ENCODE assay signal across 21 cellular contexts in genomic region chr1:113605099-113605498, GRCh38.
"Had no signal": no experiment of that assay in that cellular context is flagged by ENCODE, and none has a peak within 500 bp of the region (broad histone marks: within the 10 kb centered on the region; RNA-seq: fewer than 3 reads in every experiment).

No MANE protein-coding gene starts in this region.

- H3K27ac Mint-ChIP-seq: activated B cell treated with CpG ODN at 0.5 μM for 24 hours; activated CD8-positive, alpha-beta memory T cell treated with anti-CD3 and anti-CD28 coated beads, Interleukin-2, amount 10 ng/mL, durations not matched to agents 7 days and 5 days; activated CD8-positive, alpha-beta T cell treated with anti-CD3 and anti-CD28 coated beads, Interleukin-2, amount 10 ng/mL, durations not matched to agents 7 days and 5 days; activated naive CD4-positive, alpha-beta T cell treated with anti-CD3 and anti-CD28 coated beads, Interleukin-2, amount 50 U/mL, for 24 hours; activated naive CD8-positive, alpha-beta T cell treated with anti-CD3 and anti-CD28 coated beads, Interleukin-2, amount 50 U/mL, for 24 hours; activated T-helper 2 cell treated with anti-CD3 and anti-CD28 coated beads, Interferon-gamma antibody, Interleukin-2, Interleukin-4, amounts not matched to agents 10 μg/mL and 5 μg/mL and 100 μg/mL, durations not matched to agents 14 hours and 24 hours and 36 hours; natural killer cell treated with Interleukin-12 subunit alpha and Interleukin-12 subunit beta and Interleukin-15 and Interleukin-18, amount 100 ng/mL, for 72 hours; stimulated activated naive B cell treated with anti-CD40 and anti-IgM and Interleukin-4, amounts not matched to agents 10 μg/mL and 1 μg/mL and 100 μg/mL, for 72 hours had no signal

- H3K4me3 Mint-ChIP-seq: activated B cell treated with CpG ODN at 0.5 μM for 24 hours; activated CD8-positive, alpha-beta memory T cell treated with anti-CD3 and anti-CD28 coated beads, Interleukin-2, amount 10 ng/mL, durations not matched to agents 7 days and 5 days; activated CD8-positive, alpha-beta T cell treated with anti-CD3 and anti-CD28 coated beads, Interleukin-2, amount 10 ng/mL, durations not matched to agents 7 days and 5 days; activated naive CD4-positive, alpha-beta T cell treated with anti-CD3 and anti-CD28 coated beads, Interleukin-2, amount 50 U/mL, for 24 hours; activated naive CD8-positive, alpha-beta T cell treated with anti-CD3 and anti-CD28 coated beads, Interleukin-2, amount 50 U/mL, for 24 hours; natural killer cell treated with Interleukin-12 subunit alpha and Interleukin-12 subunit beta and Interleukin-15 and Interleukin-18, amount 100 ng/mL, for 72 hours; stimulated activated naive B cell treated with anti-CD40 and anti-IgM and Interleukin-4, amounts not matched to agents 10 μg/mL and 1 μg/mL and 100 μg/mL, for 72 hours had no signal

- H3K4me3 ChIP-seq: left ventricle myocardium inferior, lung, mucosa of descending colon, right atrium auricular region, stomach, thyroid gland, upper lobe of right lung had no signal

- H3K27me3 Mint-ChIP-seq: activated B cell treated with CpG ODN at 0.5 μM for 24 hours; activated CD8-positive, alpha-beta memory T cell treated with anti-CD3 and anti-CD28 coated beads, Interleukin-2, amount 10 ng/mL, durations not matched to agents 7 days and 5 days; activated naive CD4-positive, alpha-beta T cell treated with anti-CD3 and anti-CD28 coated beads, Interleukin-2, amount 50 U/mL, for 24 hours; activated naive CD8-positive, alpha-beta T cell treated with anti-CD3 and anti-CD28 coated beads, Interleukin-2, amount 50 U/mL, for 24 hours; stimulated activated naive B cell treated with anti-CD40 and anti-IgM and Interleukin-4, amounts not matched to agents 10 μg/mL and 1 μg/mL and 100 μg/mL, for 72 hours had no signal

- H3K36me3 Mint-ChIP-seq: stimulated activated naive B cell treated with anti-CD40 and anti-IgM and Interleukin-4, amounts not matched to agents 10 μg/mL and 1 μg/mL and 100 μg/mL, for 72 hours had no signal

- ATAC-seq: activated CD8-positive, alpha-beta memory T cell treated with anti-CD3 and anti-CD28 coated beads, Interleukin-2, amount 10 ng/mL, durations not matched to agents 7 days and 5 days; activated CD8-positive, alpha-beta T cell treated with anti-CD3 and anti-CD28 coated beads, Interleukin-2, amount 10 ng/mL, durations not matched to agents 7 days and 5 days; activated naive CD8-positive, alpha-beta T cell treated with anti-CD3 and anti-CD28 coated beads, Interleukin-2, amount 50 U/mL, for 24 hours; mucosa of descending colon; natural killer cell treated with Interleukin-12 subunit alpha and Interleukin-12 subunit beta and Interleukin-15 and Interleukin-18, amount 100 ng/mL, for 72 hours; stimulated activated naive B cell treated with anti-CD40 and anti-IgM and Interleukin-4, amounts not matched to agents 10 μg/mL and 1 μg/mL and 100 μg/mL, for 72 hours; upper lobe of right lung had no signal

- DNase-seq: activated B cell treated with CpG ODN at 0.5 μM for 24 hours; activated CD8-positive, alpha-beta memory T cell treated with anti-CD3 and anti-CD28 coated beads, Interleukin-2, amount 10 ng/mL, durations not matched to agents 7 days and 5 days; activated CD8-positive, alpha-beta T cell treated with anti-CD3 and anti-CD28 coated beads, Interleukin-2, amount 10 ng/mL, durations not matched to agents 7 days and 5 days; activated naive CD8-positive, alpha-beta T cell treated with anti-CD3 and anti-CD28 coated beads, Interleukin-2, amount 50 U/mL, for 24 hours; activated T-cell treated with anti-CD3 and anti-CD28 coated beads, Interleukin-2, amount 50 U/mL, for 48 hours; amygdala; caudate nucleus; islet precursor cell; left ventricle myocardium inferior; mucosa of descending colon; stimulated activated CD4-positive, alpha-beta T cell treated with anti-CD3 and anti-CD28 coated beads, Interleukin-15, amount 100 ng/mL, for 24 hours; stimulated activated CD4-positive, alpha-beta T cell treated with anti-CD3 and anti-CD28 coated beads, Interleukin-2, amount 100 ng/mL, for 24 hours; stimulated activated naive B cell treated with anti-CD40 and anti-IgM and Interleukin-4, amounts not matched to agents 10 μg/mL and 1 μg/mL and 100 μg/mL, for 72 hours; stomach; thyroid gland; upper lobe of right lung had no signal

- H3K4me1 Mint-ChIP-seq: activated B cell treated with CpG ODN at 0.5 μM for 24 hours; stimulated activated naive B cell treated with anti-CD40 and anti-IgM and Interleukin-4, amounts not matched to agents 10 μg/mL and 1 μg/mL and 100 μg/mL, for 72 hours had no signal
